ENCODE assay signal across 11 cellular contexts in the genomic region with DNA sequence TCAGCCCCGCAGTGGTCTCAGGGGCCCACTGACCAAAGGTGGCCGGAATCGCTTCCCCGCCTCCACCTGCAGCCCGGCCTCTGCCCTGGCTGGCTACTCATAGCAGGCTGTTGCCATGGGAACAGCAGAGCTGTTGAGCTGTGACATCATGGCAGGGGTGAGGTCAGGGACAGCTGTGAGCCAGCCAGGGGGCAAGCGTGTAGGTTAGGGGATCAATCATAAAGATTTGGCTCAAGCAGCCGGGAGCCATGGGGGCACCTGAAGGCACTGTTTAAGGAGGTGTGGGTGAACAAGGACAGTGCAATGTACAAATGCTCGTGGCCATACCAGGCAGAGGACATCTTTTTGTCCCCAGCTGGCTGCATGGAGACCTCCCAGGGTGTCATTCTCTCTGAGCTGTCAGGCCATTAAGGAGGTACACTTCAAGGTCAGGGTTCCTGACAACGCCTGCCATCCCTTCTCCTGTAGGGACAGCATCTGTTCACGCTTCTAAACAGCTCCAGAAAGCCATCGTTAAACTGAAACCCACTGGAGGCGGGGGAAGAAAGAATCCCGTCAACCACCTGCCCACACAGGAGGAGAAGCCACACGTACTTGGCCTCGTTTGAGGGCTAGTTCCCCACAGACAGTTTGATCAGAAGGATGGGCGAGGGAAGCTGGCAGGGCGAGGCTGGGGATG. TPM values are rescaled to one million over a fixed set of nuclear protein-coding genes. Genes with fewer than 3 reads are reported as not detected.
A peak's percentile ranks its signal among the peaks of the same experiment; 100 is the strongest.
DNase-seq lines count a peak whose midpoint lies in the region; ATAC-seq and TF ChIP-seq lines count a peak whose summit lies in the region.
"Had no signal": no experiment of that assay in that cellular context is flagged by ENCODE, and none has a peak within 500 bp of the region (broad histone marks: within the 10 kb centered on the region; RNA-seq: fewer than 3 reads in every experiment).

A gene with protein sequence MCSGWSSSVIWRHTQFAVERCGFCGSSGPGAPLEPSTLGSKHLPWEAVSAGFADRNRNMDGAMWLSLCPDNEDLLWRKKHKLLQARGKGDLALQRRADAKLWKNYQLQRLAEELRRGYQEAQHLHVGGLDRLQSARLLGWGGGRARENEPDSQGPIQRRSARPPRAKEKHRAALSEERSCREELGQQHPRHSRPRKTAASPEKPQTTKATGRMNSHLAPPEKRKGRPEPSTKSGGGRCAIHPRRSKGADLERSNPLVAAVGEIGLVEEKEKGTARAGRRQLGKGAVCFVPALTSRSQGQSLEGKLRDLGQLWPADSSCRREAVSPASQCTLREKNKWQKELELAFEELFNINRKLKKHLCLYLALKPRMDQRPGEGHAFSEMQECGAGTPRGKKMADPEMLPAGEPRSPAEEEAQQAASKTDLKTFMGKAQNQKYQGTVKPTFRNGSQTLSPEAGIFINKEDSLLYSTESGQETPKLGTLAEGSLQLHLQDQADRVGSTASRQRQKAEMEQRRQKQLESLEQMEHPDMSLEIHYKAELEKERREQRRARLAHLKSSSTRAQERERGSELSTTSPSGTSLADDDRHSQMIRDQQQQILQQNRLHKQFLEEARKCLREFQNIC (minus strand): TSS at position 101 of the 679 bp plus-strand sequence. CDS start 1,373 bp downstream, outside the sequence.

- peak within 1 kb of the TSS; percentile 20; the same call in 1 of the 2 replicates for H3K4me2 ChIP-seq in OCI-LY3 (ENCODE audit: low read length)

- no peak within 1 kb of the TSS for H3K4me3 Mint-ChIP-seq in endodermal cell

- no peak within 1 kb of the TSS for H3K9ac ChIP-seq in OCI-LY3 (ENCODE audit: low read length)
- H3K9ac ChIP-seq in endodermal cell (ENCODE audit: extremely low read depth, low read length, poor library complexity, severe bottlenecking) = no peak within 1 kb of the TSS

- peak within 1 kb of the TSS; percentile 70 for H3K27ac Mint-ChIP-seq in endodermal cell

- DNase-seq in NCI-H748 (lab: John Stamatoyannopoulos, UW; ENCODE audit: unreplicated experiment) = peak; percentile 34
- no peak for DNase-seq in NCI-H748 treated with DMSO at 0.1 percent for 48 hours (lab: John Stamatoyannopoulos, UW)
- DNase-seq in endodermal cell = peak; percentile 75
- peak; percentile 93 for DNase-seq in retina
- DNase-seq in NCI-H510A (lab: John Stamatoyannopoulos, UW) = no peak
- no peak for DNase-seq in NCI-H524 treated with DMSO at 0.1 percent for 48 hours (lab: John Stamatoyannopoulos, UW)
- DNase-seq: erythroblast; stimulated activated naive CD4-positive, alpha-beta T cell treated with Interleukin-2 at 50 U/mL for 16 hours had no signal

- no peak within 1 kb of the TSS for H2AFZ ChIP-seq in OCI-LY3 (ENCODE audit: low read depth, low read length)

- no peak for ATAC-seq in GM18519 (IDR thresholded peaks at IDR 0.05; ENCODE audit: low FRiP score, unreplicated experiment)

- H3K36me3 ChIP-seq in OCI-LY3 (replicated peaks; ENCODE audit: low read depth, low read length) = no peaks in the 10 kb centered on the region
- no peaks in the 10 kb centered on the region for H3K36me3 ChIP-seq in endodermal cell (ENCODE audit: control insufficient read depth, insufficient read depth, low read length)

- 86 to 88% methylated on average over 8 to 17 of the region's 17 CpGs for WGBS in endodermal cell (ENCODE audit: insufficient coverage in 1 of 2, insufficient read length in 1 of 2), 2 experiments

- H3K4me1 ChIP-seq in OCI-LY3 (ENCODE audit: low read length) (no peaks in the 10 kb centered on the region), endodermal cell (ENCODE audit: control insufficient read depth, insufficient read depth, low read length) (no peaks in the 10 kb centered on the region)

- H4K20me1 ChIP-seq in OCI-LY3 (ENCODE audit: insufficient read depth, low read length) = no peaks in the 10 kb centered on the region

- TF ChIP-seq CTCF in OCI-LY3 (IDR thresholded peaks at IDR 0.05; ENCODE audit: low read depth, low read length) = no peak
- TF ChIP-seq CTCF in endodermal cell (conservative IDR thresholded peaks at IDR 0.05) = no peak

- H3K79me2 ChIP-seq in OCI-LY3 (ENCODE audit: low read length) = no peaks in the 10 kb centered on the region

- H3K27me3 ChIP-seq in OCI-LY3 (ENCODE audit: low read depth, low read length) (no peaks in the 10 kb centered on the region), endodermal cell (ENCODE audit: control insufficient read depth, insufficient read depth, low read length, poor library complexity, severe bottlenecking) (no peaks in the 10 kb centered on the region)

- peaks cover 5% of the 10 kb centered on the region for H3K4me1 Mint-ChIP-seq in endodermal cell

- no peak within 1 kb of the TSS for H3K4me3 ChIP-seq in OCI-LY3 (ENCODE audit: low read length)
- H3K4me3 ChIP-seq in endodermal cell (ENCODE audit: low read length) = no peak within 1 kb of the TSS

- no peaks in the 10 kb centered on the region for H3K27me3 Mint-ChIP-seq in endodermal cell (ENCODE audit: insufficient read depth)

- H3K36me3 Mint-ChIP-seq in endodermal cell (ENCODE audit: low read depth) = peaks cover 8% of the 10 kb centered on the region

- no peaks in the 10 kb centered on the region for H3K9me3 ChIP-seq in OCI-LY3 (ENCODE audit: insufficient read depth, low read length)
- no peaks in the 10 kb centered on the region for H3K9me3 ChIP-seq in endodermal cell (ENCODE audit: control insufficient read depth, low read length)

- H3K9me3 Mint-ChIP-seq in endodermal cell = no peaks in the 10 kb centered on the region

- H3K27ac ChIP-seq in OCI-LY3 (ENCODE audit: low read length) = no peak within 1 kb of the TSS
- H3K27ac ChIP-seq in endodermal cell (ENCODE audit: low read depth, low read length) = peak within 1 kb of the TSS; percentile 72

RNA-seq across cellular contexts. Expression of the gene that starts here (rescaled TPM):
- total RNA-seq in endodermal cell = 1 to 10 TPM in 1 of 2 donors, under 1 TPM in 1; 0.97 to 2.2 TPM
- 0.43 TPM for polyA plus RNA-seq in endodermal cell (2013, experiment 1 of 2)
- polyA plus RNA-seq in endodermal cell (2013, experiment 2 of 2) = 0.37 TPM
- total RNA-seq: activated CD8-positive, alpha-beta memory T cell treated with anti-CD3 and anti-CD28 coated beads for 36 hours had no signal

Comparison
In these comparisons a context has a peak if more than half of its experiments do, and no peak if none do; other contexts are left out.
1. DNase-seq: peak in NCI-H748 (single experiment), endodermal cell (single experiment) and retina (single experiment); none in NCI-H748 treated with DMSO at 0.1 percent for 48 hours (single experiment), NCI-H510A (single experiment) and NCI-H524 treated with DMSO at 0.1 percent for 48 hours (single experiment).